Comparison of ENCODE assay signal across 10 cellular contexts in genomic region chr2:43021791-43022500, GRCh38.
DNase-seq lines count a peak whose midpoint lies in the region; ATAC-seq and TF ChIP-seq lines count a peak whose summit lies in the region.
"Had no signal": no experiment of that assay in that cellular context is flagged by ENCODE, and none has a peak within 500 bp of the region (broad histone marks: within the 10 kb centered on the region; RNA-seq: fewer than 3 reads in every experiment).

No MANE protein-coding gene starts in this region.

- no peak overlapping the region for H3K9ac ChIP-seq in HCT116 (ENCODE audit: low read length)

- CTCF ChIA-PET in HCT116 (lab: Charles Lee): no interaction called here

- RAD21 ChIA-PET in HCT116 (lab: Charles Lee; ENCODE audit: low non-redundant PET in 1 of 2, low total read pairs in 2 of 2, uncharacterized antibody in 2 of 2, unreplicated experiment in 2 of 2): no interaction called here

- TF ChIP-seq POLR2A in HCT116 (IDR thresholded peaks at IDR 0.05; ENCODE audit: borderline replicate concordance, extremely low read depth, insufficient read depth, insufficient read length): no peak
- no peak for TF ChIP-seq POLR2A in sigmoid colon (IDR thresholded peaks at IDR 0.05)

- H3K9me2 ChIP-seq in HCT116 (ENCODE audit: insufficient read depth): no peaks in the 10 kb centered on the region

- peak; percentile 64 for TF ChIP-seq RAD21 in HCT116 (IDR thresholded peaks at IDR 0.05; ENCODE audit: low read depth)

- H3K79me2 ChIP-seq in HCT116 (ENCODE audit: insufficient read depth, low read length): no peaks in the 10 kb centered on the region

- H3K4me1 ChIP-seq in HCT116 (ENCODE audit: control insufficient read depth in 1 of 2, insufficient read depth in 2 of 2, low read length in 2 of 2) (no peaks in the 10 kb centered on the region), sigmoid colon (peaks cover 0 to 28% (median 25%) of the 10 kb centered on the region in 4 donors)

- no peak overlapping the region for H3K4me2 ChIP-seq in HCT116 (ENCODE audit: low read length)

- H4K20me1 ChIP-seq in HCT116 (ENCODE audit: insufficient read depth): no peaks in the 10 kb centered on the region

- peaks cover 0 to 11% of the 10 kb centered on the region in 2 experiments; a peak in 3 of 4 replicates for H3K9me3 ChIP-seq in HCT116 (ENCODE audit: control insufficient read depth in 1 of 2, insufficient read depth in 1 of 2, low read depth in 1 of 2, low read length in 2 of 2)
- H3K9me3 ChIP-seq in sigmoid colon: peaks cover 0 to 5% (median 0%) of the 10 kb centered on the region in 4 donors

- no TSS peak for BruUV-seq in HCT116 (replicated peaks; lab: Mats Ljungman, UMichigan)

- TF ChIP-seq EP300 in sigmoid colon (IDR thresholded peaks at IDR 0.05): no peak

- no peak overlapping the region for H2AFZ ChIP-seq in HCT116 (ENCODE audit: low read depth, low read length, poor library complexity, severe bottlenecking)

- ATAC-seq in HCT116 (no peak), HG03378 (IDR thresholded peaks at IDR 0.05; ENCODE audit: unreplicated experiment) (no peak), HG03521 (IDR thresholded peaks at IDR 0.05; ENCODE audit: unreplicated experiment) (no peak)

- no peaks in the 10 kb centered on the region for H3K36me3 ChIP-seq in HCT116 (ENCODE audit: control insufficient read depth in 1 of 2, insufficient read depth in 2 of 2, low read length in 2 of 2)
- H3K36me3 ChIP-seq in sigmoid colon: no peaks in the 10 kb centered on the region

- H3K27ac ChIP-seq in HCT116 (ENCODE audit: low read depth, low read length): no peak overlapping the region
- peak overlapping the region; percentile 76 for H3K27ac ChIP-seq in angular gyrus (ENCODE audit: low read depth, low read length)
- no peak overlapping the region for H3K27ac ChIP-seq in sigmoid colon

- H3K27me3 ChIP-seq in HCT116 (ENCODE audit: insufficient read depth, low read length) (no peaks in the 10 kb centered on the region), sigmoid colon (no peaks in the 10 kb centered on the region)

- intact Hi-C loops in HCT116 (cut with micrococcal nuclease) (loop anchor here (5.0 kb wide), 1 partner anchor 205 kb away; the partner anchor contains the start of gene ZFP36L2), sigmoid colon (cut with DNase I) (loop anchor here (5.0 kb wide), 1 partner anchor 460 kb away; no protein-coding TSS in a partner anchor)

- H3K4me3 ChIP-seq in HCT116 (replicated peaks in 1 of 2; ENCODE audit: low read depth in 1 of 2, low read length in 2 of 2): no peak overlapping the region
- H3K4me3 ChIP-seq in sigmoid colon: no peak overlapping the region

- POLR2A ChIA-PET in HCT116 (lab: Charles Lee): no interaction called here

- 30 to 75% methylated on average over 19 of the region's 19 CpGs for WGBS in sigmoid colon, 2 donors

- TF ChIP-seq CTCF in HCT116 (IDR thresholded peaks at IDR 0.05 in 2 of 3, conservative IDR thresholded peaks at IDR 0.05 in 1 of 3; ENCODE audit: borderline replicate concordance in 1 of 3, insufficient read depth in 1 of 3, low read depth in 2 of 3, low read length in 2 of 3) (peak; percentile 48 to 68 (median 68); a peak in 5 of 6 replicates), sigmoid colon (IDR thresholded peaks at IDR 0.05) (peak in 1 of 4 experiments; percentile 33)

- DNase-seq in HCT116 (ENCODE audit: low read depth, low spot score) (peak; percentile 7), hypothalamus (lab: John Stamatoyannopoulos, UW) (peak in 31 of 51 donors; percentile 17 to 88 (median 59)), sigmoid colon (peak; percentile 56), DMS 273 treated with DMSO at 0.1 percent for 48 hours (lab: John Stamatoyannopoulos, UW) (no peak), T-helper 9 cell (no peak)
- DNase-seq: NCI-H1105, SIG-M5 had no signal

TF ChIP-seq in HCT116, 20 proteins besides CTCF, POLR2A, EP300 and RAD21:
- TF ChIP-seq ZNF274 (IDR thresholded peaks at IDR 0.05; ENCODE audit: low read depth, low read length): no peak
- TF ChIP-seq SP1 (IDR thresholded peaks at IDR 0.05; ENCODE audit: low read depth): no peak
- TF ChIP-seq SIN3A (IDR thresholded peaks at IDR 0.05; ENCODE audit: low read depth): no peak
- TF ChIP-seq EZH2 (IDR thresholded peaks at IDR 0.05): no peak

Comparison
In these comparisons a context has a peak if more than half of its experiments do, and no peak if none do; other contexts are left out.
1. DNase-seq: peak in HCT116 (single experiment), hypothalamus (31 of 51) and sigmoid colon (single experiment); none in DMS 273 treated with DMSO at 0.1 percent for 48 hours (single experiment) and T-helper 9 cell (single experiment).